23 cellular contexts compared by ENCODE assay signal in the genomic region with DNA sequence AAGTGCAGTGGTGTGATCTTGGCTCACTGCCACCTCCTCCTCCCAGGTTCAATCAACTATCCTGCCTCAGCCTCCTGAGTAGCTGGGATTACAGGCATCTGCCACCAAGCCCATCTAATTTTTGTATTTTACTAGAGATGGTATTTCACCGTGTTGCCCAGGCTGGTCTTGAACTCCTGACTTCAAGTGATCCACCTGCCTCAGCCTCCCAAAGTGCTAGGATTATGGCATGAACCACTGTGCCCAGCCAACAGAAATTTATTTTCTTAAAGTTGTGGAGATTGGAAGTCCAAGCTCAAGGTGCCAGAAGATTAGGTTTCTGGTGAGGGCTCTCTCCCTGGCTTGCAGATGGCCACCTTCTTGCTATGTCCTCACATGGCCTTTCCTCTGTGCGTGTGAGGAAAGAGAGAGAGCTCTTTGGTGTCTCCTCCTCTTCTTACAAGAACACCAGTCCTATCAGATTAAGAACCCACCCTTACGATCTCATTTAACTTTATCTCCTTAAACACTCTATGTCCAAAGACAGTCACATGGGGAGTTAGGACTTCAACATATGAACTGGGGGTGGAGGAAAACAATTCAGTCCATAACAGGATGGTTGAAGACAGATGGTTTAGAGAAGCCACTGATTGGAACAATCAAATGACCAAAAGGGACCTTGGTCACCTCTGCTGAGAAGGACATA. TPM values are rescaled to one million over a fixed set of nuclear protein-coding genes. Genes with fewer than 3 reads are reported as not detected.
DNase-seq lines count a peak whose midpoint lies in the region; ATAC-seq, FAIRE-seq and TF ChIP-seq lines count a peak whose summit lies in the region.
"Had no signal": no experiment of that assay in that cellular context is flagged by ENCODE, and none has a peak within 500 bp of the region (broad histone marks: within the 10 kb centered on the region; RNA-seq: fewer than 3 reads in every experiment).

No MANE protein-coding gene starts in this region.

- no peak for TF ChIP-seq EP300 in K562 (IDR thresholded peaks at IDR 0.05; ENCODE audit: low read length)

- H3K9me1 ChIP-seq in K562 (ENCODE audit: control insufficient read depth, insufficient read depth, low read length): no peaks in the 10 kb centered on the region

- H2AFZ ChIP-seq in K562 (ENCODE audit: low read depth, low read length): no peak overlapping the region

- no peaks in the 10 kb centered on the region for H3K36me3 ChIP-seq in left ventricle myocardium inferior
- no peaks in the 10 kb centered on the region for H3K36me3 ChIP-seq in K562 (ENCODE audit: control insufficient read depth, insufficient read depth, low read length)
- H3K36me3 ChIP-seq: BE2C had no signal

- H3K9me3 ChIP-seq in left ventricle myocardium inferior (replicated peaks) (peaks cover 12% of the 10 kb centered on the region), right cardiac atrium (ENCODE audit: control insufficient read depth, low read length) (no peaks in the 10 kb centered on the region), K562 (replicated peaks; ENCODE audit: control insufficient read depth, insufficient read depth, low read depth, low read length) (no peaks in the 10 kb centered on the region)

- no peak for TF ChIP-seq CTCF in left ventricle myocardium inferior (IDR thresholded peaks at IDR 0.05; ENCODE audit: borderline replicate concordance)
- no peak for TF ChIP-seq CTCF in K562 (IDR thresholded peaks at IDR 0.05 in 2 of 3, conservative IDR thresholded peaks at IDR 0.05 in 1 of 3; ENCODE audit: insufficient read depth in 2 of 3, low read depth in 1 of 3, low read length in 3 of 3)

- peak overlapping the region; percentile 58 for H3K27ac ChIP-seq in left ventricle myocardium inferior (replicated peaks)
- no peak overlapping the region for H3K27ac ChIP-seq in right cardiac atrium (ENCODE audit: low read length)
- no peak overlapping the region for H3K27ac ChIP-seq in K562 (ENCODE audit: extremely low read depth, low read depth, low read length)
- H3K27ac ChIP-seq: C4-2B had no signal

- ATAC-seq in right cardiac atrium: no peak
- ATAC-seq in K562: no peak
- no peak for ATAC-seq in left lobe of liver
- no peak for ATAC-seq in GM19455 (IDR thresholded peaks at IDR 0.05; ENCODE audit: unreplicated experiment)
- ATAC-seq in GM21526 (IDR thresholded peaks at IDR 0.05; ENCODE audit: low FRiP score, unreplicated experiment): no peak

- H3K27me3 ChIP-seq in left ventricle myocardium inferior (ENCODE audit: low read depth): no peaks in the 10 kb centered on the region
- H3K27me3 ChIP-seq in right cardiac atrium (ENCODE audit: control insufficient read depth, insufficient read depth): no peaks in the 10 kb centered on the region
- H3K27me3 ChIP-seq in K562 (ENCODE audit: control insufficient read depth in 2 of 2, insufficient read depth in 2 of 2, low read length in 2 of 2): no peaks in the 10 kb centered on the region
- H3K27me3 ChIP-seq: BE2C had no signal

- TF ChIP-seq POLR2A in K562 (conservative IDR thresholded peaks at IDR 0.05): no peak

- CTCF ChIA-PET in K562 (lab: Yijun Ruan, JAX; ENCODE audit: low intra/inter-chr PET ratio): no interaction called here

- no peaks in the 10 kb centered on the region for H3K79me2 ChIP-seq in K562 (ENCODE audit: control insufficient read depth, insufficient read depth, low read length)

- H3K9ac ChIP-seq in K562 (ENCODE audit: insufficient read depth in 1 of 2, low read depth in 2 of 2, low read length in 2 of 2): no peak overlapping the region

- intact Hi-C loops in left ventricle myocardium inferior (cut with micrococcal nuclease) (no loop called here), right cardiac atrium (cut with DNase I) (loop anchor here in 1 of 4 donors (10.0 kb wide), 1 partner anchor 56 kb away; no protein-coding TSS in a partner anchor), K562 (cut with micrococcal nuclease) (no loop called here)

- BruUV-seq in K562 (replicated peaks; lab: Mats Ljungman, UMichigan): no TSS peak

- WGBS in right cardiac atrium: 57% methylated on average over 3 of the region's 3 CpGs
- 0% methylated on average over 3 of the region's 3 CpGs for WGBS in K562 (ENCODE audit: insufficient coverage, low coverage, missing lambda C conversion rate)

- in situ Hi-C loops in K562 (cut with MboI): no loop called here
- in situ Hi-C loops in KBM-7 (cut with MboI; ENCODE audit: low pct_unique_long_range_greater_than_20kb, low sequenced_read_pairs): no loop called here

- H3K4me3 ChIP-seq in left ventricle myocardium inferior (no peak overlapping the region), right cardiac atrium (ENCODE audit: low read length) (no peak overlapping the region), K562 (no peak overlapping the region)

- H4K20me1 ChIP-seq in K562 (replicated peaks; ENCODE audit: control insufficient read depth, insufficient read depth, low read length): no peaks in the 10 kb centered on the region

- DNase-seq in left ventricle myocardium inferior (no peak), right cardiac atrium (no peak), OCI-M1 (lab: John Stamatoyannopoulos, UW) (peak; percentile 92), K562 (ENCODE audit: extremely low read depth in 1 of 4, low spot score in 3 of 4) (no peak), left lobe of liver (ENCODE audit: low spot score) (peak; percentile 6), KBM-7 (no peak)
- DNase-seq: ACHN; BE2C; CD4-positive, alpha-beta T cell; DMS153; DMS79; GDM1; H9; IMR-90 had no signal

- POLR2A ChIA-PET in K562 (lab: Yijun Ruan, JAX): interaction anchor here (0.6 kb wide), 1 partner anchor 14 kb away, joined by 4 read pairs; no protein-coding TSS in a partner anchor

- H3K4me2 ChIP-seq in K562 (ENCODE audit: insufficient read depth, low read length): no peak overlapping the region

- FAIRE-seq in K562 (lab: Jason Lieb, UNC): no peak
- FAIRE-seq: A204.1, GM12892, GM18507, H1, HTR-8/SVneo had no signal

- no peak for TF ChIP-seq RAD21 in K562 (CRISPR knock-in tag; conservative IDR thresholded peaks at IDR 0.05 in 1 of 2, IDR thresholded peaks at IDR 0.05 in 1 of 2)

- peaks cover 9% of the 10 kb centered on the region for H3K4me1 ChIP-seq in left ventricle myocardium inferior
- peaks cover 3% of the 10 kb centered on the region for H3K4me1 ChIP-seq in right cardiac atrium (ENCODE audit: control insufficient read depth, insufficient read depth, low read length)
- H3K4me1 ChIP-seq in K562 (replicated peaks in 1 of 2; ENCODE audit: control insufficient read depth in 2 of 2, insufficient read depth in 2 of 2, low read length in 2 of 2): no peaks in the 10 kb centered on the region
- H3K4me1 ChIP-seq: BE2C had no signal

TF ChIP-seq in K562, 482 proteins besides CTCF, POLR2A, EP300 and RAD21 (continues in another document):
- TF ChIP-seq KLF1 (tag; IDR thresholded peaks at IDR 0.05) (no peak), ZNF140 (CRISPR knock-in tag; IDR thresholded peaks at IDR 0.05) (no peak), ATF1 (CRISPR knock-in tag; IDR thresholded peaks at IDR 0.05) (no peak), ATF1 (tag; IDR thresholded peaks at IDR 0.05) (peak; percentile 37), SOX6 (IDR thresholded peaks at IDR 0.05) (peak; percentile 42; the same call in 1 of the 2 replicates), CBFA2T3 (IDR thresholded peaks at IDR 0.05) (peak; percentile 66), NR3C1 (CRISPR knock-in tag; IDR thresholded peaks at IDR 0.05) (no peak), ZBTB9 (CRISPR knock-in tag; IDR thresholded peaks at IDR 0.05) (no peak), CSDE1 (IDR thresholded peaks at IDR 0.05) (no peak)

RNA-seq across cellular contexts. Expression of gene C16orf82, which starts 31.8 kb away (rescaled TPM):
- total RNA-seq in left ventricle myocardium inferior: not detected
- total RNA-seq in right cardiac atrium: not detected
- polyA plus RNA-seq in right cardiac atrium: not detected
- not detected in 2 replicates for total RNA-seq in K562 (2011; cell fraction: chromatin; rRNA removed; ENCODE audit: low replicate concordance)
- total RNA-seq in K562 (2011; cell fraction: nucleolus; rRNA removed): not detected in 2 replicates
- total RNA-seq in K562 (2011; cell fraction: nucleoplasm; rRNA removed): not detected in 2 replicates
- total RNA-seq in K562 (2014; rRNA removed): not detected in 2 replicates
- total RNA-seq in K562 (2014; rRNA removed; fragmentation: Illumina TruSeq; extraction: Trizol): not detected in 2 replicates
- total RNA-seq in K562 (2015; rRNA removed; fragmentation: Illumina TruSeq; extraction: Trizol): not detected in 2 replicates
- total RNA-seq in K562 (2021): not detected in 2 replicates
- not detected in 2 replicates for polyA plus RNA-seq in K562 (2011; rRNA removed)
- not detected in 2 replicates for polyA plus RNA-seq in K562 (2011; cell fraction: cytosol; rRNA removed)
- not detected in 2 replicates for polyA plus RNA-seq in K562 (2011; cell fraction: nucleus; rRNA removed)
- not detected in 2 replicates for polyA plus RNA-seq in K562 (2012)
- not detected in 2 replicates for polyA plus RNA-seq in K562 (2014; fragmentation: Illumina TruSeq; extraction: Trizol)
- not detected for polyA plus RNA-seq in K562 (2014; fragmentation: Nextera tagmentation; extraction: Ambion mirVana)
- polyA plus RNA-seq in K562 (2014; rRNA removed): not detected in 2 replicates
- not detected in 2 replicates for polyA minus RNA-seq in K562 (2011; rRNA and poly(A)+ RNA removed)
- polyA minus RNA-seq in K562 (2011; cell fraction: cytosol; rRNA and poly(A)+ RNA removed): not detected in 2 replicates
- not detected in 2 replicates for polyA minus RNA-seq in K562 (2011; cell fraction: nucleus; rRNA and poly(A)+ RNA removed)
- not detected for total RNA-seq in left lobe of liver
- total RNA-seq: CD4-positive, alpha-beta T cell; Daoy; H1; H9; IMR-90 had no signal
- polyA plus RNA-seq: H1, IMR-90 had no signal

Comparison
In these comparisons a context has a peak if more than half of its experiments do, and no peak if none do; other contexts are left out.
1. DNase-seq: peak in OCI-M1 (single experiment) and left lobe of liver (single experiment); none in left ventricle myocardium inferior (single experiment), right cardiac atrium (0 of 3), K562 (0 of 4) and KBM-7 (single experiment).